ENCODE assay signal across 22 cellular contexts in the genomic region with DNA sequence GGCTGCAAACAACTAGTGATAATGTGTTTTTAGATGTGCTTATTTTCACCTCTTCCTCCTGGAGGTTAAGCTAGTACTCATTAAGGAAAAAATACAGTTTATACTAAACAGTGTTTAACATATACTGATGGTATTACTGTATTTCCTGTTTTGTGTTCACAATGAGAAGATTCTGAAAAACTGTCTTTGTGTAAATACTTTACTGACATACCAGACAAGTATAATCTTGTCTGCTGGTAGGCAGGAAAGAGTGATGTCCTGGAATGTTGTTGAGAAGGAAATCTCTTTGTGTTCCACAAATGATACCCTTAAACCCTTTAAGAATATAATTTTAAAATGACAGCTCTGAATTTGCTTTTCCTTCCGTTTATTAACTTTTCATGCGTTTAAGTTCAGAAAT.
DNase-seq lines count a peak whose midpoint lies in the region; ATAC-seq, FAIRE-seq and TF ChIP-seq lines count a peak whose summit lies in the region.
"Had no signal": no experiment of that assay in that cellular context is flagged by ENCODE, and none has a peak within 500 bp of the region (broad histone marks: within the 10 kb centered on the region; RNA-seq: fewer than 3 reads in every experiment).

No MANE protein-coding gene starts in this region.

- TF ChIP-seq CTCF in AG10803 (conservative IDR thresholded peaks at IDR 0.05; ENCODE audit: low read length) (no peak), endothelial cell of umbilical vein (IDR thresholded peaks at IDR 0.05; ENCODE audit: extremely low read depth in 1 of 2, insufficient read depth in 1 of 2, low read depth in 1 of 2, low read length in 2 of 2) (no peak), mesothelial cell of epicardium (IDR thresholded peaks at IDR 0.05; ENCODE audit: unreplicated experiment) (no peak)

- H3K27me3 ChIP-seq in SJSA1 (replicated peaks) (no peaks in the 10 kb centered on the region), endothelial cell of umbilical vein (ENCODE audit: control insufficient read depth in 2 of 2, insufficient read depth in 2 of 2, low read length in 2 of 2) (no peaks in the 10 kb centered on the region)
- H3K27me3 ChIP-seq: adrenal gland, gastroesophageal sphincter, MG63, right atrium auricular region, stomach, uterus had no signal

- H3K4me1 ChIP-seq in SJSA1 (replicated peaks) (peaks cover 17% of the 10 kb centered on the region), endothelial cell of umbilical vein (ENCODE audit: control insufficient read depth, extremely low read depth, insufficient read depth, low read length) (peaks cover 18% of the 10 kb centered on the region)
- H3K4me1 ChIP-seq: adrenal gland, right atrium auricular region, uterus had no signal

- H3K79me2 ChIP-seq in endothelial cell of umbilical vein (ENCODE audit: control insufficient read depth, insufficient read depth, low read length) = no peaks in the 10 kb centered on the region

- no peak overlapping the region for H3K4me3 Mint-ChIP-seq in mesothelial cell of epicardium
- H3K4me3 Mint-ChIP-seq: activated CD8-positive, alpha-beta memory T cell treated with anti-CD3 and anti-CD28 coated beads, Interleukin-2, amount 10 ng/mL, durations not matched to agents 7 days and 5 days; CD4-positive, alpha-beta memory T cell had no signal

- intact Hi-C loops in endothelial cell of umbilical vein (cut with micrococcal nuclease) = loop anchor here (1.0 to 10.0 kb wide), 10 partner anchors 212 to 1134 kb away; a partner anchor contains a TSS

- peak overlapping the region; percentile 70 for H3K4me2 ChIP-seq in endothelial cell of umbilical vein (ENCODE audit: insufficient read depth, low read length)

- ATAC-seq in HG03565 (IDR thresholded peaks at IDR 0.05; ENCODE audit: unreplicated experiment) (no peak), HG03342 (IDR thresholded peaks at IDR 0.05; ENCODE audit: unreplicated experiment) (no peak)
- ATAC-seq: activated CD8-positive, alpha-beta memory T cell treated with anti-CD3 and anti-CD28 coated beads, Interleukin-2, amount 10 ng/mL, durations not matched to agents 7 days and 5 days; gastroesophageal sphincter had no signal

- H4K20me1 ChIP-seq in endothelial cell of umbilical vein (replicated peaks; ENCODE audit: control insufficient read depth, extremely low read depth, insufficient read depth, low read length) = no peaks in the 10 kb centered on the region

- no peaks in the 10 kb centered on the region for H3K9me3 Mint-ChIP-seq in mesothelial cell of epicardium

- DNase-seq in AG10803 (ENCODE audit: low read depth) = peak; percentile 3
- peak in 1 of 2 experiments; percentile 44 for DNase-seq in SJSA1 (ENCODE audit: low read depth in 1 of 2, low spot score in 2 of 2)
- DNase-seq in endothelial cell of umbilical vein (ENCODE audit: low read depth, low spot score) = peak; percentile 49
- no peak for DNase-seq in mesothelial cell of epicardium (ENCODE audit: low spot score in 2 of 2, unreplicated experiment in 2 of 2)
- DNase-seq in substantia nigra (lab: John Stamatoyannopoulos, UW) = no peak
- DNase-seq in iPS-NIHi11 (ENCODE audit: low spot score) = no peak
- DNase-seq: activated CD4-positive, CD25-positive, alpha-beta regulatory T cell treated with anti-CD3 and anti-CD28 coated beads, Interleukin-2, amount 50 U/mL, for 72 hours; activated CD8-positive, alpha-beta memory T cell treated with anti-CD3 and anti-CD28 coated beads, Interleukin-2, amount 10 ng/mL, durations not matched to agents 7 days and 5 days; adrenal gland; CD4-positive, alpha-beta memory T cell; cerebellar nuclear complex; MG63; NCI-H146; NCI-H446 treated with DMSO at 0.1 percent for 48 hours; SHP77; stomach; uterus had no signal

- no peaks in the 10 kb centered on the region for H3K27me3 Mint-ChIP-seq in mesothelial cell of epicardium (ENCODE audit: low read depth)
- H3K27me3 Mint-ChIP-seq: activated CD8-positive, alpha-beta memory T cell treated with anti-CD3 and anti-CD28 coated beads, Interleukin-2, amount 10 ng/mL, durations not matched to agents 7 days and 5 days; CD4-positive, alpha-beta memory T cell had no signal

- no TSS peak for BruUV-seq in endothelial cell of umbilical vein (replicated peaks; lab: Mats Ljungman, UMichigan)

- H3K36me3 ChIP-seq in SJSA1 (no peaks in the 10 kb centered on the region), endothelial cell of umbilical vein (ENCODE audit: control insufficient read depth in 2 of 2, extremely low read depth in 1 of 2, insufficient read depth in 2 of 2, low read length in 2 of 2) (no peaks in the 10 kb centered on the region)
- H3K36me3 ChIP-seq: adrenal gland, gastroesophageal sphincter, MG63, right atrium auricular region, stomach, uterus had no signal

- peaks cover 23% of the 10 kb centered on the region for H3K4me1 Mint-ChIP-seq in mesothelial cell of epicardium
- H3K4me1 Mint-ChIP-seq: CD4-positive, alpha-beta memory T cell had no signal

- dilution Hi-C loops in endothelial cell of umbilical vein (cut with MboI; ENCODE audit: extremely low pct_ligation_motif_present, low sequenced_read_pairs) = no loop called here

- no peak for FAIRE-seq in endothelial cell of umbilical vein (lab: Jason Lieb, UNC)

- CTCF ChIA-PET in endothelial cell of umbilical vein (lab: Charles Lee) = interaction anchor here (0.6 to 3.9 kb wide), 39 partner anchors 10 to 1195 kb away, joined by 3 to 49 read pairs (median 5); a partner anchor contains a TSS

- TF ChIP-seq POLR2A in endothelial cell of umbilical vein (IDR thresholded peaks at IDR 0.05; ENCODE audit: low read depth, low read length) = no peak

- peaks cover 4% of the 10 kb centered on the region for H3K36me3 Mint-ChIP-seq in mesothelial cell of epicardium

- H3K9ac ChIP-seq in endothelial cell of umbilical vein (replicated peaks; ENCODE audit: extremely low read depth, insufficient read depth, low read length) = peak overlapping the region; percentile 51

- POLR2A ChIA-PET in endothelial cell of umbilical vein (lab: Charles Lee) = interaction anchor here (0.6 kb wide), 1 partner anchor 891 kb away, joined by 3 read pairs; no protein-coding TSS in a partner anchor

- peaks cover 2% of the 10 kb centered on the region for H3K9me1 ChIP-seq in endothelial cell of umbilical vein (replicated peaks; ENCODE audit: control insufficient read depth, extremely low read depth, insufficient read depth, low read length)

- peak overlapping the region; percentile 28 for H3K27ac ChIP-seq in SJSA1
- H3K27ac ChIP-seq in endothelial cell of umbilical vein (ENCODE audit: insufficient read depth, low read depth, low read length) = peak overlapping the region; percentile 65
- no peak overlapping the region for H3K27ac ChIP-seq in substantia nigra (ENCODE audit: low read depth, low read length, poor library complexity, severe bottlenecking)
- H3K27ac ChIP-seq: gastroesophageal sphincter, right atrium auricular region, uterus had no signal

- H3K4me3 ChIP-seq in AG10803 (ENCODE audit: low read length) = no peak overlapping the region
- H3K4me3 ChIP-seq in SJSA1 = no peak overlapping the region
- no peak overlapping the region for H3K4me3 ChIP-seq in endothelial cell of umbilical vein (replicated peaks in 1 of 3; ENCODE audit: insufficient read depth in 1 of 3, low read depth in 1 of 3, low read length in 3 of 3)
- H3K4me3 ChIP-seq: adrenal gland, gastroesophageal sphincter, lung, MG63, right atrium auricular region, stomach, uterus had no signal

- H2AFZ ChIP-seq in endothelial cell of umbilical vein (ENCODE audit: low read depth, low read length) = peak overlapping the region; percentile 34

- 0 out of 2 replicates have a peak, but pooled peaks cover 2% of the 10 kb centered on the region for H3K9me3 ChIP-seq in SJSA1 (replicated peaks)
- no peaks in the 10 kb centered on the region for H3K9me3 ChIP-seq in endothelial cell of umbilical vein (replicated peaks; ENCODE audit: control insufficient read depth, insufficient read depth, low read length)
- H3K9me3 ChIP-seq: adrenal gland, gastroesophageal sphincter, MG63, right atrium auricular region, stomach, uterus had no signal

- H3K27ac Mint-ChIP-seq in mesothelial cell of epicardium = peak overlapping the region; percentile 80
- H3K27ac Mint-ChIP-seq: activated CD8-positive, alpha-beta memory T cell treated with anti-CD3 and anti-CD28 coated beads, Interleukin-2, amount 10 ng/mL, durations not matched to agents 7 days and 5 days; CD4-positive, alpha-beta memory T cell had no signal

TF ChIP-seq in endothelial cell of umbilical vein, 7 proteins besides CTCF, POLR2A, EP300 and RAD21:
- TF ChIP-seq, protein P1, sequence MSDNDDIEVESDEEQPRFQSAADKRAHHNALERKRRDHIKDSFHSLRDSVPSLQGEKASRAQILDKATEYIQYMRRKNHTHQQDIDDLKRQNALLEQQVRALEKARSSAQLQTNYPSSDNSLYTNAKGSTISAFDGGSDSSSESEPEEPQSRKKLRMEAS (IDR thresholded peaks at IDR 0.05; ENCODE audit: insufficient read depth, insufficient read length) = no peak
- TF ChIP-seq JUN (IDR thresholded peaks at IDR 0.05; ENCODE audit: borderline replicate concordance, insufficient read depth, insufficient read length, low read depth) = no peak
- no peak for TF ChIP-seq EZH2 (IDR thresholded peaks at IDR 0.05; ENCODE audit: borderline replicate concordance, low read depth, low read length, severe bottlenecking)
- TF ChIP-seq MYC (IDR thresholded peaks at IDR 0.05; ENCODE audit: low read depth, low read length) = no peak
- peak; percentile 6 for TF ChIP-seq FOS (IDR thresholded peaks at IDR 0.05; ENCODE audit: borderline replicate concordance, insufficient read depth, low read length)

Comparison
In these comparisons a context has a peak if more than half of its experiments do, and no peak if none do; other contexts are left out.
1. DNase-seq: peak in AG10803 (single experiment) and endothelial cell of umbilical vein (single experiment); none in mesothelial cell of epicardium (0 of 2), substantia nigra (0 of 49) and iPS-NIHi11 (single experiment).